Comparison of ENCODE assay signal across 16 cellular contexts in the genomic region with DNA sequence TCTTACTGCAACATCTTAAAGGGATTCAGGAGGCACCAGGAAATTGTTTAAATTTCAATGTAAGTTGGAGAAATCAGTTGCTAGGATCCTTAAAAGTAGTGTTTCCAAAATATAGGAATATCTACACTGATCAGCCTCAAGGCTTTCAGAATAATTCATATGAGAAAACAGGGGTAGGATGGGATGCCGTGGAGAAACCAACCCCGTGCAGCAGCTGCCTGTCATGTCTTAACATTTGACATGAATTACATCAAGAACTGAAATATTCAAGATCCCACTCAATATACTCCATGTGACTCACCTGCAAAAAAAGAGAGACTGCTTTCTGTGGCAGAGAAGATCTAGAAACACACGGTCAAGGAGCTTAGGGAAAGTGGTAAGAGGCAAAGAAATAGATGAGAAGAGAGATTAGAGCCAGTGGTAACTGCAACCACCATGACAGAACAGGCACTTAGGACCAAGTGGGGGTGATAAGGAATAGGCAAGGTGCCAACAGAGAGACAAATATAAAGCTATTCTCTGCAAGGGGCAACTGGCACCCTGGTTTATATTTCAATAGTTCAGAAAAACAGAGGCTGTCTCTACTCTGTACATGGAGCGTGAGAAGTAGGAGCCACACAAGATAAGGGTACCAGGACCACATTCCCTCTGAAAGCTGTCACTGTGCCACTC.
"Had no signal": no experiment of that assay in that cellular context is flagged by ENCODE, and none has a peak within 500 bp of the region (broad histone marks: within the 10 kb centered on the region; RNA-seq: fewer than 3 reads in every experiment).

No MANE protein-coding gene starts in this region.

- H3K27ac Mint-ChIP-seq: activated CD4-positive, alpha-beta T cell treated with anti-CD3 and anti-CD28 coated beads for 36 hours; activated CD8-positive, alpha-beta T cell treated with anti-CD3 and anti-CD28 coated beads, Interleukin-2, amount 10 ng/mL, durations not matched to agents 7 days and 5 days; dendritic cell treated with granulocyte-macrophage colony-stimulating factor and Interleukin-4, amounts not matched to agents 40 ng/mL and 50 ng/mL, for 4 days; naive thymus-derived CD8-positive, alpha-beta T cell; stimulated activated naive B cell treated with anti-CD40 and anti-IgM and Interleukin-4, amounts not matched to agents 10 μg/mL and 1 μg/mL and 100 μg/mL, for 72 hours; T-cell had no signal

- H3K27ac ChIP-seq: left ventricle myocardium inferior had no signal

- ATAC-seq: activated CD4-positive, alpha-beta T cell treated with anti-CD3 and anti-CD28 coated beads for 36 hours; activated CD8-positive, alpha-beta T cell treated with anti-CD3 and anti-CD28 coated beads, Interleukin-2, amount 10 ng/mL, durations not matched to agents 7 days and 5 days; naive thymus-derived CD8-positive, alpha-beta T cell; stimulated activated naive B cell treated with anti-CD40 and anti-IgM and Interleukin-4, amounts not matched to agents 10 μg/mL and 1 μg/mL and 100 μg/mL, for 72 hours; T-cell had no signal

- H3K4me1 ChIP-seq: left ventricle myocardium inferior had no signal

- H3K4me3 ChIP-seq: left ventricle myocardium inferior had no signal

- H3K4me1 Mint-ChIP-seq: T-cell had no signal

- H3K27me3 Mint-ChIP-seq: activated CD4-positive, alpha-beta T cell treated with anti-CD3 and anti-CD28 coated beads for 36 hours; dendritic cell treated with granulocyte-macrophage colony-stimulating factor and Interleukin-4, amounts not matched to agents 40 ng/mL and 50 ng/mL, for 4 days; naive thymus-derived CD8-positive, alpha-beta T cell; stimulated activated naive B cell treated with anti-CD40 and anti-IgM and Interleukin-4, amounts not matched to agents 10 μg/mL and 1 μg/mL and 100 μg/mL, for 72 hours; T-cell had no signal

- H3K9me3 Mint-ChIP-seq: dendritic cell treated with granulocyte-macrophage colony-stimulating factor and Interleukin-4, amounts not matched to agents 40 ng/mL and 50 ng/mL, for 4 days had no signal

- H3K9me3 ChIP-seq: left ventricle myocardium inferior, SK-N-SH had no signal

- H3K4me3 Mint-ChIP-seq: activated CD4-positive, alpha-beta T cell treated with anti-CD3 and anti-CD28 coated beads for 36 hours; activated CD8-positive, alpha-beta T cell treated with anti-CD3 and anti-CD28 coated beads, Interleukin-2, amount 10 ng/mL, durations not matched to agents 7 days and 5 days; dendritic cell treated with granulocyte-macrophage colony-stimulating factor and Interleukin-4, amounts not matched to agents 40 ng/mL and 50 ng/mL, for 4 days; naive thymus-derived CD8-positive, alpha-beta T cell; stimulated activated naive B cell treated with anti-CD40 and anti-IgM and Interleukin-4, amounts not matched to agents 10 μg/mL and 1 μg/mL and 100 μg/mL, for 72 hours; T-cell had no signal

- H3K36me3 ChIP-seq: left ventricle myocardium inferior had no signal

- DNase-seq: activated CD4-positive, alpha-beta T cell treated with anti-CD3 and anti-CD28 coated beads for 36 hours; activated CD8-positive, alpha-beta memory T cell treated with anti-CD3 and anti-CD28 coated beads, Interleukin-2, amount 50 U/mL, for 4 hours; activated CD8-positive, alpha-beta T cell treated with anti-CD3 and anti-CD28 coated beads, Interleukin-2, amount 10 ng/mL, durations not matched to agents 7 days and 5 days; activated gamma-delta T cell treated with Interleukin-2 at 50 U/mL for 16 hours; aorta; effector memory CD4-positive, alpha-beta T cell; kidney; left ventricle myocardium inferior; mesenchymal stem cell; naive thymus-derived CD8-positive, alpha-beta T cell; retina; SK-N-SH; stimulated activated naive B cell treated with anti-CD40 and anti-IgM and Interleukin-4, amounts not matched to agents 10 μg/mL and 1 μg/mL and 100 μg/mL, for 72 hours; T-cell; T1000 had no signal
